In the genomic region with DNA sequence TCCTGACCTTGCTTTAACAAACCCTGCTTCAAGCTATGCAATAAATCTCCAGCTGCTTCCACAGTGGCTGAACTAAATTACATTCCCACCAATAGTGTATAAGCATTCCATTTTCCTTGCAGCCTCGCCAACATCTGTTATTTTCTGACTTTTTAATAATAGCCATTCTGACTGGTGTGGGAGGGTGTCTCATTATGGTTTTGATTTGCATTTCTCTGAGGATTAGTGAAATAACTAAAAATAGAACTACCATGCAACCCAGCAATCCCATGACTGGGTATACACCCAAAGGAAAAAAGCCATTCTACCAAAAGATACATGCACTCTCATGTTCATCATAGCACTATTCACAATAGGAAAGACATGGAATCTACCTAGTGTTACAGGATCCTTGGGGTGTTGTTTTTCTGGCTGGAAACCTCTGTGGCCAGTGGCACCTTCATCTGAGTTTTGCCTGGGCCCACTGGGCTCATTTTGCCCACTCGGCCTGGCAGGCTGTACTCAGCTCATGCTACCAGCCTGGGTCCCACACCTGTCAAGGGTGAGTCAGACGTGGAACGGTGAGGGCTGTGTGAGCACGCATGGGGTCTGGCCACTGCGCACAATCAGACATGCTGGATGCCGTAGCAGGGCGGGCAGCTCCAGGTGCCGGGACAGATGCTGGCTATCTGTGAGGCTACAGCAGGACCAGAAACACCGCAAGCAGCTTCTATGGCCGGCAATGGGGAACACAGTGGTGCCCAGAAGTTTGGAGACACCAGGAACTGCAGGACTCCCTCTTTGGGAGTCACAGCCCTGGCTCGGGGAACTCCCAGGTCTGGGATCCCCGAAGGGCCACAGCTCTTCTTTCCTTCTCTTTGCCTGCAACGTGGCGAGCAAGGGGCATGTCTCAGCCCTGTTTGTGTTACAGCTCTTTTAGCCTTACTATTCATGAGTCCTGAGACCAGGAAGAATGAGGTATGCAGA, we compare ENCODE assay signal across 18 cellular contexts. TPM values are rescaled to one million over a fixed set of nuclear protein-coding genes. Genes with fewer than 3 reads are reported as not detected.
DNase-seq lines count a peak whose midpoint lies in the region; ATAC-seq and TF ChIP-seq lines count a peak whose summit lies in the region.
"Had no signal": no experiment of that assay in that cellular context is flagged by ENCODE, and none has a peak within 500 bp of the region (broad histone marks: within the 10 kb centered on the region; RNA-seq: fewer than 3 reads in every experiment).

No MANE protein-coding gene starts in this region.

- no peaks in the 10 kb centered on the region for H3K23me2 ChIP-seq in H9 (ENCODE audit: insufficient read length, low read depth, low read length, poor library complexity, severe bottlenecking)

- no peak overlapping the region for H3K56ac ChIP-seq in H9 (ENCODE audit: insufficient read length, low read depth, low read length)

- peak overlapping the region; percentile 39 for H2BK120ac ChIP-seq in H9 (ENCODE audit: low read depth, low read length, poor library complexity, severe bottlenecking)

- H3T11ph ChIP-seq in H9 (ENCODE audit: low read length) = no peak overlapping the region

- H2AK5ac ChIP-seq in H9 (ENCODE audit: insufficient read length, low read length) = peak overlapping the region; percentile 5

- H3K4me2 ChIP-seq in H9 (ENCODE audit: insufficient read depth, insufficient read length, low read length) (no peak overlapping the region), OCI-LY3 (ENCODE audit: low read length) (0 out of 2 replicates have a peak overlapping the region, but pooled peaks have one; percentile 15)

- H3K4me3 ChIP-seq in OCI-LY3 (ENCODE audit: low read length) = no peak overlapping the region
- H3K4me3 ChIP-seq in foreskin fibroblast (ENCODE audit: low read depth in 1 of 2, low read length in 2 of 2) = no peak overlapping the region
- H3K4me3 ChIP-seq: stomach had no signal

- no peaks in the 10 kb centered on the region for H3K9me3 ChIP-seq in H9 (ENCODE audit: control insufficient read depth, low read depth, low read length)
- H3K9me3 ChIP-seq in OCI-LY3 (ENCODE audit: insufficient read depth, low read length) = no peaks in the 10 kb centered on the region
- H3K9me3 ChIP-seq: stomach had no signal

- H3K18ac ChIP-seq in H9 (ENCODE audit: insufficient read length, low read depth, low read length) = peak overlapping the region; percentile 12

- peak; percentile 33 for DNase-seq in H9
- DNase-seq in foreskin fibroblast = peak; percentile 9 to 36
- no peak for DNase-seq in osteocyte (ENCODE audit: extremely low spot score, unreplicated experiment)
- DNase-seq: activated naive CD8-positive, alpha-beta T cell treated with anti-CD3 and anti-CD28 coated beads, Interleukin-2, amount 50 U/mL, for 24 hours; COR-L47; dermis blood vessel endothelial cell; glutamatergic neuron; immature natural killer cell; KBM-7; NCI-H187 treated with DMSO at 0.1 percent for 48 hours; NCI-H446 treated with DMSO at 0.1 percent for 48 hours; stomach had no signal

- no CpG with 5 or more reads among the region's 15 CpGs for WGBS in H9 (ENCODE audit: extremely low coverage, insufficient read length, low lambda C conversion rate)

- no peak overlapping the region for H4K91ac ChIP-seq in H9 (ENCODE audit: insufficient read length, low read depth, low read length)

- H2BK5ac ChIP-seq in H9 (ENCODE audit: insufficient read length, low read length) = no peak overlapping the region

- no peaks in the 10 kb centered on the region for H3K27me3 ChIP-seq in H9 (ENCODE audit: insufficient read depth, low read length)
- H3K27me3 ChIP-seq in OCI-LY3 (ENCODE audit: low read depth, low read length) = no peaks in the 10 kb centered on the region
- H3K27me3 ChIP-seq: stomach had no signal

- no peak overlapping the region for H4K8ac ChIP-seq in H9 (replicated peaks; ENCODE audit: insufficient read length, low read depth, low read length)

- H2AFZ ChIP-seq in H9 (ENCODE audit: low read length) = no peak overlapping the region
- H2AFZ ChIP-seq in OCI-LY3 (ENCODE audit: low read depth, low read length) = no peak overlapping the region

- H3K79me2 ChIP-seq in H9 (ENCODE audit: insufficient read depth, low read length) (no peaks in the 10 kb centered on the region), OCI-LY3 (ENCODE audit: low read length) (no peaks in the 10 kb centered on the region)

- peak overlapping the region; percentile 36 to 71; a peak in 4 of 5 replicates for H3K4me3 Mint-ChIP-seq in H9
- no peak overlapping the region for H3K4me3 Mint-ChIP-seq in stimulated activated memory B cell treated with anti-CD40 and anti-IgM and Interleukin-4, amounts not matched to agents 10 μg/mL and 1 μg/mL and 100 μg/mL, for 72 hours
- H3K4me3 Mint-ChIP-seq in osteocyte (ENCODE audit: unreplicated experiment) = no peak overlapping the region
- H3K4me3 Mint-ChIP-seq: activated naive CD8-positive, alpha-beta T cell treated with anti-CD3 and anti-CD28 coated beads, Interleukin-2, amount 50 U/mL, for 24 hours; immature natural killer cell; type B pancreatic cell had no signal

- peak overlapping the region; percentile 96 to 99 (median 98) for H3K27ac Mint-ChIP-seq in H9
- H3K27ac Mint-ChIP-seq in stimulated activated memory B cell treated with anti-CD40 and anti-IgM and Interleukin-4, amounts not matched to agents 10 μg/mL and 1 μg/mL and 100 μg/mL, for 72 hours = no peak overlapping the region
- no peak overlapping the region for H3K27ac Mint-ChIP-seq in osteocyte (ENCODE audit: unreplicated experiment)
- H3K27ac Mint-ChIP-seq: activated naive CD8-positive, alpha-beta T cell treated with anti-CD3 and anti-CD28 coated beads, Interleukin-2, amount 50 U/mL, for 24 hours; immature natural killer cell; type B pancreatic cell had no signal

- H3K14ac ChIP-seq in H9 (ENCODE audit: insufficient read depth, low read length) = peak overlapping the region; percentile 69

- peak; percentile 74 for ATAC-seq in stimulated activated memory B cell treated with anti-CD40 and anti-IgM and Interleukin-4, amounts not matched to agents 10 μg/mL and 1 μg/mL and 100 μg/mL, for 72 hours
- ATAC-seq in HG03460 (IDR thresholded peaks at IDR 0.05; ENCODE audit: unreplicated experiment) (no peak), GM21717 (IDR thresholded peaks at IDR 0.05; ENCODE audit: unreplicated experiment) (no peak)
- ATAC-seq: activated naive CD8-positive, alpha-beta T cell treated with anti-CD3 and anti-CD28 coated beads, Interleukin-2, amount 50 U/mL, for 24 hours had no signal

- H3K4me1 ChIP-seq in H9 (ENCODE audit: insufficient read depth, low read length) (peaks cover 11% of the 10 kb centered on the region; the same call in 1 of the 2 replicates), OCI-LY3 (ENCODE audit: low read length) (peaks cover 23% of the 10 kb centered on the region)
- H3K4me1 ChIP-seq: stomach had no signal

- H3K27ac ChIP-seq in H9 (ENCODE audit: insufficient read length, low read depth, low read length) (peak overlapping the region; percentile 13), OCI-LY3 (ENCODE audit: low read length) (no peak overlapping the region)
- H3K27ac ChIP-seq: epithelial cell of prostate, stomach had no signal

- TF ChIP-seq CTCF in H9 (conservative IDR thresholded peaks at IDR 0.05) = no peak
- no peak for TF ChIP-seq CTCF in OCI-LY3 (IDR thresholded peaks at IDR 0.05; ENCODE audit: low read depth, low read length)
- no peak for TF ChIP-seq CTCF in foreskin fibroblast (IDR thresholded peaks at IDR 0.05; ENCODE audit: low read depth, low read length)
- no peak for TF ChIP-seq CTCF in osteocyte (IDR thresholded peaks at IDR 0.05)

- no peak overlapping the region for H2BK15ac ChIP-seq in H9 (ENCODE audit: low read depth, low read length)

- no peaks in the 10 kb centered on the region for H3K36me3 ChIP-seq in OCI-LY3 (replicated peaks; ENCODE audit: low read depth, low read length)
- H3K36me3 ChIP-seq: stomach had no signal

- H3K79me1 ChIP-seq in H9 (ENCODE audit: insufficient read depth, low read depth, low read length, poor library complexity, severe bottlenecking) = no peaks in the 10 kb centered on the region

- H3K27me3 Mint-ChIP-seq in H9 (ENCODE audit: low read depth) (peaks cover 2% of the 10 kb centered on the region; the same call in 1 of the 2 replicates), osteocyte (ENCODE audit: unreplicated experiment) (peaks cover 42% of the 10 kb centered on the region)
- peaks cover 21% of the 10 kb centered on the region for H3K27me3 Mint-ChIP-seq in stimulated activated memory B cell treated with anti-CD40 and anti-IgM and Interleukin-4, amounts not matched to agents 10 μg/mL and 1 μg/mL and 100 μg/mL, for 72 hours
- H3K27me3 Mint-ChIP-seq: type B pancreatic cell had no signal

- H3K9ac ChIP-seq in H9 (ENCODE audit: extremely low read depth, insufficient read length, low read length) (no peak overlapping the region), OCI-LY3 (ENCODE audit: low read length) (no peak overlapping the region)

- no peak overlapping the region for H3K23ac ChIP-seq in H9 (ENCODE audit: insufficient read length, low read depth, low read length)

- H2BK12ac ChIP-seq in H9 (ENCODE audit: insufficient read length, low read depth, low read length) = peak overlapping the region; percentile 4

- H4K20me1 ChIP-seq in H9 (ENCODE audit: control insufficient read depth, insufficient read depth, insufficient read length) (no peaks in the 10 kb centered on the region), OCI-LY3 (ENCODE audit: insufficient read depth, low read length) (no peaks in the 10 kb centered on the region)

- H2BK20ac ChIP-seq in H9 (ENCODE audit: low read depth, low read length, poor library complexity, severe bottlenecking) = no peak overlapping the region

- H3K4me1 Mint-ChIP-seq in H9 (peaks cover 50 to 62% of the 10 kb centered on the region in 2 experiments), osteocyte (ENCODE audit: unreplicated experiment) (peaks cover 5% of the 10 kb centered on the region)
- peaks cover 23% of the 10 kb centered on the region for H3K4me1 Mint-ChIP-seq in stimulated activated memory B cell treated with anti-CD40 and anti-IgM and Interleukin-4, amounts not matched to agents 10 μg/mL and 1 μg/mL and 100 μg/mL, for 72 hours
- H3K4me1 Mint-ChIP-seq: activated naive CD8-positive, alpha-beta T cell treated with anti-CD3 and anti-CD28 coated beads, Interleukin-2, amount 50 U/mL, for 24 hours; immature natural killer cell had no signal

- no peak overlapping the region for H3K4ac ChIP-seq in H9 (ENCODE audit: low read depth, low read length)

- no peak overlapping the region for H4K5ac ChIP-seq in H9 (ENCODE audit: insufficient read length, low read depth, low read length)

- H3K9me3 Mint-ChIP-seq in H9 (peaks cover 9 to 21% of the 10 kb centered on the region in 2 experiments), osteocyte (ENCODE audit: unreplicated experiment) (no peaks in the 10 kb centered on the region)
- H3K9me3 Mint-ChIP-seq in stimulated activated memory B cell treated with anti-CD40 and anti-IgM and Interleukin-4, amounts not matched to agents 10 μg/mL and 1 μg/mL and 100 μg/mL, for 72 hours = peaks cover 6% of the 10 kb centered on the region
- H3K9me3 Mint-ChIP-seq: type B pancreatic cell had no signal

- H3K36me3 Mint-ChIP-seq in H9 (ENCODE audit: insufficient read depth in 1 of 3, low read depth in 3 of 3) (peaks cover 9 to 35% (median 14%) of the 10 kb centered on the region in 3 experiments), osteocyte (ENCODE audit: unreplicated experiment) (no peaks in the 10 kb centered on the region)
- no peaks in the 10 kb centered on the region for H3K36me3 Mint-ChIP-seq in stimulated activated memory B cell treated with anti-CD40 and anti-IgM and Interleukin-4, amounts not matched to agents 10 μg/mL and 1 μg/mL and 100 μg/mL, for 72 hours
- H3K36me3 Mint-ChIP-seq: type B pancreatic cell had no signal

RNA-seq across cellular contexts. Expression of gene DNAJC13, which starts 36.0 kb away (rescaled TPM):
- total RNA-seq in H9 (2021) (16.6 and 18.1 TPM in 2 replicates), osteocyte (55.5 and 57.1 TPM in 2 replicates)

Comparison
In these comparisons a context has a peak if more than half of its experiments do, and no peak if none do; other contexts are left out.
1. H3K27ac Mint-ChIP-seq: peak in H9 (3 of 3); none in stimulated activated memory B cell treated with anti-CD40 and anti-IgM and Interleukin-4, amounts not matched to agents 10 μg/mL and 1 μg/mL and 100 μg/mL, for 72 hours (single experiment) and osteocyte (single experiment).
2. H3K4me3 Mint-ChIP-seq: peak in H9 (2 of 2); none in stimulated activated memory B cell treated with anti-CD40 and anti-IgM and Interleukin-4, amounts not matched to agents 10 μg/mL and 1 μg/mL and 100 μg/mL, for 72 hours (single experiment) and osteocyte (single experiment).